Comparison of ENCODE assay signal across 10 cellular contexts in genomic region chr1:55287732-55288131, GRCh38.
DNase-seq lines count a peak whose midpoint lies in the region; ATAC-seq, FAIRE-seq and TF ChIP-seq lines count a peak whose summit lies in the region.
"Had no signal": no experiment of that assay in that cellular context is flagged by ENCODE, and none has a peak within 500 bp of the region (broad histone marks: within the 10 kb centered on the region; RNA-seq: fewer than 3 reads in every experiment).

No MANE protein-coding gene starts in this region.

- peak overlapping the region; percentile 77 for H3K4me3 Mint-ChIP-seq in activated B cell treated with CpG ODN at 0.5 μM for 24 hours

- DNase-seq in D721Med (ENCODE audit: insufficient read length, low spot score) = peak; percentile 32
- no peak for DNase-seq in activated B cell treated with CpG ODN at 0.5 μM for 24 hours
- DNase-seq in NCI-H2081 treated with DMSO at 0.1 percent for 48 hours (lab: John Stamatoyannopoulos, UW) = no peak
- no peak for DNase-seq in effector CD4-positive, alpha-beta T cell
- no peak for DNase-seq in AG20443 (ENCODE audit: low spot score)
- DNase-seq in NCI-H510A (lab: John Stamatoyannopoulos, UW) = no peak
- DNase-seq: cerebellar nuclear complex, hippocampal formation had no signal

- intact Hi-C loops in activated B cell treated with CpG ODN at 0.5 μM for 24 hours (cut with micrococcal nuclease) = loop anchor here (1.0 to 5.0 kb wide), 9 partner anchors 10 to 1423 kb away; partner anchors contain the start of gene PRKAA2

- POLR2A ChIA-PET in activated B cell treated with CpG ODN at 0.5 μM for 24 hours (lab: Charles Lee) = interaction anchor here (1.1 to 3.2 kb wide), 10 partner anchors 11 to 1297 kb away, joined by 3 to 27 read pairs (median 6); partner anchors contain the start of genes PLPP3 and USP24

- no peaks in the 10 kb centered on the region for H3K36me3 Mint-ChIP-seq in activated B cell treated with CpG ODN at 0.5 μM for 24 hours (ENCODE audit: low read depth)

- peaks cover 3% of the 10 kb centered on the region for H3K27me3 Mint-ChIP-seq in activated B cell treated with CpG ODN at 0.5 μM for 24 hours

- FAIRE-seq in D721Med (lab: Jason Lieb, UNC) = no peak

- TF ChIP-seq CTCF in D721Med (IDR thresholded peaks at IDR 0.05; ENCODE audit: insufficient read depth, missing control alignments) (no peak), activated B cell treated with CpG ODN at 0.5 μM for 24 hours (IDR thresholded peaks at IDR 0.05) (no peak)

- CTCF ChIA-PET in activated B cell treated with CpG ODN at 0.5 μM for 24 hours (lab: Charles Lee) = interaction anchor here (0.7 to 3.9 kb wide), 5 partner anchors 10 to 1297 kb away, joined by 3 to 22 read pairs (median 15); no protein-coding TSS in a partner anchor

- ATAC-seq in GM19395 (IDR thresholded peaks at IDR 0.05; ENCODE audit: unreplicated experiment) (peak; percentile 27), HG03025 (IDR thresholded peaks at IDR 0.05; ENCODE audit: low FRiP score, unreplicated experiment) (peak; percentile 44), activated B cell treated with CpG ODN at 0.5 μM for 24 hours (ENCODE audit: low read depth) (peak; percentile 38)

- peak overlapping the region; percentile 89 for H3K27ac Mint-ChIP-seq in activated B cell treated with CpG ODN at 0.5 μM for 24 hours

- H3K4me1 Mint-ChIP-seq in activated B cell treated with CpG ODN at 0.5 μM for 24 hours = peaks cover 47% of the 10 kb centered on the region

- H3K9me3 Mint-ChIP-seq in activated B cell treated with CpG ODN at 0.5 μM for 24 hours = no peaks in the 10 kb centered on the region
